In genomic region chr1:205442051-205442721, GRCh38 we compare ENCODE assay signal across 12 cellular contexts. TPM values are rescaled to one million over a fixed set of nuclear protein-coding genes. Genes with fewer than 3 reads are reported as not detected.
DNase-seq lines count a peak whose midpoint lies in the region; ATAC-seq, FAIRE-seq and TF ChIP-seq lines count a peak whose summit lies in the region.
"Had no signal": no experiment of that assay in that cellular context is flagged by ENCODE, and none has a peak within 500 bp of the region (broad histone marks: within the 10 kb centered on the region; RNA-seq: fewer than 3 reads in every experiment).

No MANE protein-coding gene starts in this region.

- H3K9ac ChIP-seq in keratinocyte (ENCODE audit: control insufficient read depth, extremely low read depth, insufficient read depth, low read length): no peak overlapping the region

- H3K27ac ChIP-seq in Peyer's patch (peak overlapping the region in 2 of 4 donors; percentile 66 to 73), keratinocyte (ENCODE audit: control insufficient read depth, insufficient read depth, low read length) (peak overlapping the region; percentile 64)

- H3K9me3 Mint-ChIP-seq in activated CD4-positive, alpha-beta memory T cell treated with anti-CD3 and anti-CD28 coated beads, Interleukin-2, amount 10 ng/mL, durations not matched to agents 7 days and 5 days: no peaks in the 10 kb centered on the region
- no peaks in the 10 kb centered on the region for H3K9me3 Mint-ChIP-seq in activated CD4-positive, alpha-beta memory T cell treated with anti-CD3 and anti-CD28 coated beads for 36 hours
- H3K9me3 Mint-ChIP-seq in stimulated activated naive B cell treated with anti-CD40 and anti-IgM and Interleukin-4, amounts not matched to agents 10 μg/mL and 1 μg/mL and 100 μg/mL, for 72 hours: no peaks in the 10 kb centered on the region

- H3K4me1 ChIP-seq in Peyer's patch (peaks cover 0 to 41% (median 21%) of the 10 kb centered on the region in 4 donors), keratinocyte (ENCODE audit: control insufficient read depth, extremely low read depth, insufficient read depth, low read length) (peaks cover 63% of the 10 kb centered on the region)

- H3K36me3 Mint-ChIP-seq in activated CD4-positive, alpha-beta memory T cell treated with anti-CD3 and anti-CD28 coated beads, Interleukin-2, amount 10 ng/mL, durations not matched to agents 7 days and 5 days (ENCODE audit: low read depth): no peaks in the 10 kb centered on the region
- no peaks in the 10 kb centered on the region for H3K36me3 Mint-ChIP-seq in activated CD4-positive, alpha-beta memory T cell treated with anti-CD3 and anti-CD28 coated beads for 36 hours
- H3K36me3 Mint-ChIP-seq in stimulated activated naive B cell treated with anti-CD40 and anti-IgM and Interleukin-4, amounts not matched to agents 10 μg/mL and 1 μg/mL and 100 μg/mL, for 72 hours: no peaks in the 10 kb centered on the region

- POLR2A ChIA-PET in activated CD4-positive, alpha-beta memory T cell treated with anti-CD3 and anti-CD28 coated beads, Interleukin-2, amount 10 ng/mL, durations not matched to agents 7 days and 5 days (lab: Charles Lee): interaction anchor here (0.8 to 1.9 kb wide), 3 partner anchors 11 to 169 kb away, joined by 3 to 12 read pairs (median 3); no protein-coding TSS in a partner anchor
- POLR2A ChIA-PET in activated CD4-positive, alpha-beta memory T cell treated with anti-CD3 and anti-CD28 coated beads for 36 hours (lab: Charles Lee): interaction anchor here (1.9 kb wide), 1 partner anchor 11 kb away, joined by 4 read pairs; no protein-coding TSS in a partner anchor

- peak overlapping the region; percentile 88 for H3K27ac Mint-ChIP-seq in activated CD4-positive, alpha-beta memory T cell treated with anti-CD3 and anti-CD28 coated beads, Interleukin-2, amount 10 ng/mL, durations not matched to agents 7 days and 5 days
- no peak overlapping the region for H3K27ac Mint-ChIP-seq in activated CD4-positive, alpha-beta memory T cell treated with anti-CD3 and anti-CD28 coated beads for 36 hours
- peak overlapping the region; percentile 14 for H3K27ac Mint-ChIP-seq in stimulated activated naive B cell treated with anti-CD40 and anti-IgM and Interleukin-4, amounts not matched to agents 10 μg/mL and 1 μg/mL and 100 μg/mL, for 72 hours

- no peak for TF ChIP-seq POLR2A in Peyer's patch (IDR thresholded peaks at IDR 0.05)

- CTCF ChIA-PET in activated CD4-positive, alpha-beta memory T cell treated with anti-CD3 and anti-CD28 coated beads, Interleukin-2, amount 10 ng/mL, durations not matched to agents 7 days and 5 days (lab: Charles Lee): interaction anchor here (1.3 to 3.2 kb wide), 4 partner anchors 11 to 106 kb away, joined by 3 to 30 read pairs (median 10); no protein-coding TSS in a partner anchor
- CTCF ChIA-PET in activated CD4-positive, alpha-beta memory T cell treated with anti-CD3 and anti-CD28 coated beads for 36 hours (lab: Charles Lee): interaction anchor here (1.4 to 8.4 kb wide), 3 partner anchors 11 to 82 kb away, joined by 6 to 51 read pairs (median 50); no protein-coding TSS in a partner anchor

- peak overlapping the region; percentile 9 for H3K4me2 ChIP-seq in keratinocyte (ENCODE audit: control insufficient read depth, extremely low read depth, insufficient read depth, low read depth, low read length)

- no peak for DNase-seq in activated CD4-positive, alpha-beta memory T cell treated with anti-CD3 and anti-CD28 coated beads, Interleukin-2, amount 10 ng/mL, durations not matched to agents 7 days and 5 days
- DNase-seq in activated CD4-positive, alpha-beta memory T cell treated with anti-CD3 and anti-CD28 coated beads for 36 hours: no peak
- DNase-seq in Peyer's patch (peak in 2 of 3 donors; percentile 46 to 53), keratinocyte (ENCODE audit: low read depth, low spot score) (no peak)
- DNase-seq in stimulated activated naive B cell treated with anti-CD40 and anti-IgM and Interleukin-4, amounts not matched to agents 10 μg/mL and 1 μg/mL and 100 μg/mL, for 72 hours: no peak
- no peak for DNase-seq in activated naive CD4-positive, alpha-beta T cell treated with Interleukin-2 at 50 U/mL for 16 hours
- DNase-seq: left ventricle myocardium superior; MV-4-11; stimulated activated naive CD4-positive, alpha-beta T cell treated with Interleukin-2 at 50 U/mL for 16 hours had no signal

- no peak for ATAC-seq in stimulated activated naive B cell treated with anti-CD40 and anti-IgM and Interleukin-4, amounts not matched to agents 10 μg/mL and 1 μg/mL and 100 μg/mL, for 72 hours (replicated peaks)
- ATAC-seq in GM21360 (IDR thresholded peaks at IDR 0.05; ENCODE audit: unreplicated experiment) (no peak), HG03045 (IDR thresholded peaks at IDR 0.05; ENCODE audit: unreplicated experiment) (no peak)
- ATAC-seq: left ventricle myocardium superior had no signal

- FAIRE-seq in keratinocyte (lab: Jason Lieb, UNC): no peak

- H3K9me3 ChIP-seq in Peyer's patch: no peaks in the 10 kb centered on the region
- no peaks in the 10 kb centered on the region for H3K9me3 ChIP-seq in keratinocyte (ENCODE audit: control insufficient read depth, low read depth, low read length)

- H3K9me1 ChIP-seq in keratinocyte (ENCODE audit: control insufficient read depth, extremely low read depth, insufficient read depth, low read length): peaks cover 7% of the 10 kb centered on the region

- intact Hi-C loops in activated CD4-positive, alpha-beta memory T cell treated with anti-CD3 and anti-CD28 coated beads for 36 hours (cut with micrococcal nuclease): loop anchor here (5.0 kb wide), 1 partner anchor 40 kb away; no protein-coding TSS in a partner anchor

- H3K4me3 Mint-ChIP-seq in activated CD4-positive, alpha-beta memory T cell treated with anti-CD3 and anti-CD28 coated beads, Interleukin-2, amount 10 ng/mL, durations not matched to agents 7 days and 5 days: no peak overlapping the region
- H3K4me3 Mint-ChIP-seq in activated CD4-positive, alpha-beta memory T cell treated with anti-CD3 and anti-CD28 coated beads for 36 hours: no peak overlapping the region
- no peak overlapping the region for H3K4me3 Mint-ChIP-seq in stimulated activated naive B cell treated with anti-CD40 and anti-IgM and Interleukin-4, amounts not matched to agents 10 μg/mL and 1 μg/mL and 100 μg/mL, for 72 hours

- no peaks in the 10 kb centered on the region for H3K36me3 ChIP-seq in Peyer's patch
- H3K36me3 ChIP-seq in keratinocyte (ENCODE audit: control insufficient read depth in 2 of 2, extremely low read depth in 1 of 2, insufficient read depth in 2 of 2, low read length in 2 of 2): peaks cover 21 to 26% of the 10 kb centered on the region in 2 experiments

- dilution Hi-C loops in keratinocyte (cut with MboI; ENCODE audit: extremely low pct_ligation_motif_present, low sequenced_read_pairs): no loop called here

- H4K20me1 ChIP-seq in keratinocyte (ENCODE audit: control insufficient read depth, extremely low read depth, insufficient read depth, low read length): peaks cover 13% of the 10 kb centered on the region

- H3K27me3 ChIP-seq in Peyer's patch (no peaks in the 10 kb centered on the region), keratinocyte (ENCODE audit: control insufficient read depth, extremely low read depth, insufficient read depth, low read length) (no peaks in the 10 kb centered on the region)

- peaks cover 26% of the 10 kb centered on the region for H3K4me1 Mint-ChIP-seq in activated CD4-positive, alpha-beta memory T cell treated with anti-CD3 and anti-CD28 coated beads, Interleukin-2, amount 10 ng/mL, durations not matched to agents 7 days and 5 days
- peaks cover 20% of the 10 kb centered on the region for H3K4me1 Mint-ChIP-seq in activated CD4-positive, alpha-beta memory T cell treated with anti-CD3 and anti-CD28 coated beads for 36 hours (ENCODE audit: low read depth)
- peaks cover 38 to 79% of the 10 kb centered on the region in 2 donors for H3K4me1 Mint-ChIP-seq in stimulated activated naive B cell treated with anti-CD40 and anti-IgM and Interleukin-4, amounts not matched to agents 10 μg/mL and 1 μg/mL and 100 μg/mL, for 72 hours

- no peak overlapping the region for H2AFZ ChIP-seq in keratinocyte (ENCODE audit: control insufficient read depth, low read length)

- H3K27me3 Mint-ChIP-seq in activated CD4-positive, alpha-beta memory T cell treated with anti-CD3 and anti-CD28 coated beads, Interleukin-2, amount 10 ng/mL, durations not matched to agents 7 days and 5 days: no peaks in the 10 kb centered on the region
- no peaks in the 10 kb centered on the region for H3K27me3 Mint-ChIP-seq in activated CD4-positive, alpha-beta memory T cell treated with anti-CD3 and anti-CD28 coated beads for 36 hours
- H3K27me3 Mint-ChIP-seq in stimulated activated naive B cell treated with anti-CD40 and anti-IgM and Interleukin-4, amounts not matched to agents 10 μg/mL and 1 μg/mL and 100 μg/mL, for 72 hours: peaks cover 8 to 24% of the 10 kb centered on the region in 2 donors

- H3K4me3 ChIP-seq in Peyer's patch (no peak overlapping the region), keratinocyte (ENCODE audit: control insufficient read depth in 2 of 3, extremely low read depth in 1 of 3, insufficient read depth in 2 of 3, low read depth in 1 of 3, low read length in 3 of 3) (no peak overlapping the region)

- TF ChIP-seq CTCF in Peyer's patch (IDR thresholded peaks at IDR 0.05) (no peak), keratinocyte (optimal IDR thresholded peaks at IDR 0.05 in 1 of 3, IDR thresholded peaks at IDR 0.05 in 1 of 3, conservative IDR thresholded peaks at IDR 0.05 in 1 of 3; ENCODE audit: extremely low read depth in 1 of 3, insufficient read depth in 2 of 3, low read length in 3 of 3) (no peak)

- H3K79me2 ChIP-seq in keratinocyte (ENCODE audit: control insufficient read depth, insufficient read depth, low read length): peaks cover 31% of the 10 kb centered on the region

RNA-seq across cellular contexts. Expression of gene BLACAT1, which starts 13.7 kb away (rescaled TPM):
- total RNA-seq in activated CD4-positive, alpha-beta memory T cell treated with anti-CD3 and anti-CD28 coated beads, Interleukin-2, amount 10 ng/mL, durations not matched to agents 7 days and 5 days: under 1 TPM; 0.55 to 0.65 TPM
- total RNA-seq in activated CD4-positive, alpha-beta memory T cell treated with anti-CD3 and anti-CD28 coated beads for 36 hours: 1 to 10 TPM in 1 of 2 experiments, under 1 TPM in 1; 0.90 to 1.2 TPM
- total RNA-seq in Peyer's patch: 1 to 10 TPM in 2 of 4 donors, under 1 TPM in 1, not detected in 1; 0.53 to 3.6 (median 1.5) TPM
- polyA plus RNA-seq in keratinocyte: 2.3 to 5.2 TPM (median 4.0 TPM) in 3 replicates
- 0.62 TPM for polyA plus RNA-seq in keratinocyte (2011; ENCODE audit: low read depth)
- 1.7 and 2.2 TPM in 2 replicates for polyA plus RNA-seq in keratinocyte (2011; cell fraction: cytosol; rRNA removed)
- 14.6 and 16.6 TPM in 2 replicates for polyA plus RNA-seq in keratinocyte (2011; cell fraction: nucleus; rRNA removed)
- polyA plus RNA-seq in keratinocyte (2012; ENCODE audit: low replicate concordance): 1.3 and 1.8 TPM in 2 replicates
- polyA minus RNA-seq in keratinocyte: 3.4 to 9.0 TPM (median 6.4 TPM) in 3 replicates
- polyA minus RNA-seq in keratinocyte (2011; cell fraction: cytosol; rRNA and poly(A)+ RNA removed): 1.2 TPM
- 3.9 and 7.1 TPM in 2 replicates for polyA minus RNA-seq in keratinocyte (2011; cell fraction: nucleus; rRNA and poly(A)+ RNA removed)
- total RNA-seq: fibroblast of lung, left ventricle myocardium superior had no signal
- polyA plus RNA-seq: fibroblast of lung had no signal

RNA-seq across cellular contexts. Expression of gene LEMD1, which starts 20.3 kb away (rescaled TPM):
- 1 to 10 TPM; 1.1 to 2.2 TPM for total RNA-seq in activated CD4-positive, alpha-beta memory T cell treated with anti-CD3 and anti-CD28 coated beads, Interleukin-2, amount 10 ng/mL, durations not matched to agents 7 days and 5 days
- 1 to 10 TPM; 2.2 to 2.5 TPM for total RNA-seq in activated CD4-positive, alpha-beta memory T cell treated with anti-CD3 and anti-CD28 coated beads for 36 hours
- total RNA-seq in Peyer's patch: 1 to 10 TPM in 2 of 4 donors, not detected in 2; 2.4 to 3.7 TPM
- 0.91 to 3.4 TPM (median 1.9 TPM) in 3 replicates for polyA plus RNA-seq in keratinocyte
- 53.8 TPM for polyA plus RNA-seq in keratinocyte (2011; ENCODE audit: low read depth)
- 2.7 and 4.3 TPM in 2 replicates for polyA plus RNA-seq in keratinocyte (2011; cell fraction: cytosol; rRNA removed)
- polyA plus RNA-seq in keratinocyte (2011; cell fraction: nucleus; rRNA removed): 6.5 and 7.2 TPM in 2 replicates
- polyA plus RNA-seq in keratinocyte (2012; ENCODE audit: low replicate concordance): 1.8 and 60.2 TPM in 2 replicates
- 5.7 to 15.9 TPM (median 6.8 TPM) in 3 replicates for polyA minus RNA-seq in keratinocyte
- polyA minus RNA-seq in keratinocyte (2011; cell fraction: cytosol; rRNA and poly(A)+ RNA removed): not detected
- 3.9 and 5.8 TPM in 2 replicates for polyA minus RNA-seq in keratinocyte (2011; cell fraction: nucleus; rRNA and poly(A)+ RNA removed)
- total RNA-seq: fibroblast of lung, left ventricle myocardium superior had no signal
- polyA plus RNA-seq: fibroblast of lung had no signal

Comparison
In these comparisons a context has a peak if more than half of its experiments do, and no peak if none do; other contexts are left out.
1. DNase-seq: peak in Peyer's patch (2 of 3); none in activated CD4-positive, alpha-beta memory T cell treated with anti-CD3 and anti-CD28 coated beads, Interleukin-2, amount 10 ng/mL, durations not matched to agents 7 days and 5 days (single experiment), activated CD4-positive, alpha-beta memory T cell treated with anti-CD3 and anti-CD28 coated beads for 36 hours (single experiment), keratinocyte (single experiment), stimulated activated naive B cell treated with anti-CD40 and anti-IgM and Interleukin-4, amounts not matched to agents 10 μg/mL and 1 μg/mL and 100 μg/mL, for 72 hours (single experiment) and activated naive CD4-positive, alpha-beta T cell treated with Interleukin-2 at 50 U/mL for 16 hours (single experiment).